In genomic region chr6:7052441-7052936, GRCh38 we compare ENCODE assay signal across 8 cellular contexts. TPM values are rescaled to one million over a fixed set of nuclear protein-coding genes. Genes with fewer than 3 reads are reported as not detected.
A peak's percentile ranks its signal among the peaks of the same experiment; 100 is the strongest.
DNase-seq lines count a peak whose midpoint lies in the region; ATAC-seq and TF ChIP-seq lines count a peak whose summit lies in the region.

No MANE protein-coding gene starts in this region.

- POLR2A ChIA-PET in naive thymus-derived CD8-positive, alpha-beta T cell (lab: Charles Lee) = interaction anchor here (0.7 to 3.7 kb wide), 8 partner anchors 9 to 85 kb away, joined by 3 to 22 read pairs (median 6); partner anchors contain the start of gene RREB1

- no peaks in the 10 kb centered on the region for H3K36me3 ChIP-seq in aorta (ENCODE audit: control insufficient read depth in 1 of 2, insufficient read depth in 2 of 2, low read length in 1 of 2)

- H3K27me3 ChIP-seq in aorta (ENCODE audit: control insufficient read depth in 1 of 2, insufficient read depth in 2 of 2, low read length in 1 of 2) = no peaks in the 10 kb centered on the region

- WGBS in aorta, 2 donors = 1% methylated on average over 28 to 29 of the region's 29 CpGs

- H3K4me1 Mint-ChIP-seq in Calu3 (ENCODE audit: low read depth, unreplicated experiment) = peaks cover 21% of the 10 kb centered on the region
- H3K4me1 Mint-ChIP-seq in activated CD8-positive, alpha-beta memory T cell treated with anti-CD3 and anti-CD28 coated beads, Interleukin-2, amount 10 ng/mL, durations not matched to agents 7 days and 5 days = peaks cover 4% of the 10 kb centered on the region
- peaks cover 7 to 25% (median 17%) of the 10 kb centered on the region in 4 donors for H3K4me1 Mint-ChIP-seq in naive thymus-derived CD8-positive, alpha-beta T cell

- CTCF ChIA-PET in Calu3 (lab: Charles Lee) = no interaction called here
- CTCF ChIA-PET in activated CD8-positive, alpha-beta memory T cell treated with anti-CD3 and anti-CD28 coated beads, Interleukin-2, amount 10 ng/mL, durations not matched to agents 7 days and 5 days (lab: Charles Lee) = no interaction called here

- BruUV-seq in Calu3 (replicated peaks; lab: Mats Ljungman, UMichigan) = no TSS peak

- no peak for TF ChIP-seq CTCF in Calu3 (IDR thresholded peaks at IDR 0.05; ENCODE audit: unreplicated experiment)
- TF ChIP-seq CTCF in foreskin fibroblast (IDR thresholded peaks at IDR 0.05; ENCODE audit: low read depth, low read length) = no peak

- DNase-seq in Calu3 = peak; percentile 36
- peak; percentile 14 for DNase-seq in HT1080 (ENCODE audit: low read depth)
- DNase-seq in activated CD8-positive, alpha-beta memory T cell treated with anti-CD3 and anti-CD28 coated beads, Interleukin-2, amount 10 ng/mL, durations not matched to agents 7 days and 5 days = no peak
- peak in 1 of 2 donors; percentile 54 for DNase-seq in foreskin fibroblast
- peak in 8 of 10 donors; percentile 6 to 66 (median 18) for DNase-seq in naive thymus-derived CD8-positive, alpha-beta T cell
- peak; percentile 63 to 79 for DNase-seq in aorta
- DNase-seq in NCI-H345 treated with DMSO at 0.1 percent for 48 hours (lab: John Stamatoyannopoulos, UW; ENCODE audit: unreplicated experiment) = no peak
- no peak for DNase-seq in D341Med (ENCODE audit: low spot score)

- peak overlapping the region; percentile 54 to 58 for H3K4me3 ChIP-seq in foreskin fibroblast (ENCODE audit: low read depth in 1 of 2, low read length in 2 of 2)
- H3K4me3 ChIP-seq in aorta (ENCODE audit: low read length in 2 of 2) = peak overlapping the region; percentile 6 to 48

- H3K27ac Mint-ChIP-seq in Calu3 (ENCODE audit: unreplicated experiment) = peak overlapping the region; percentile 52
- no peak overlapping the region for H3K27ac Mint-ChIP-seq in activated CD8-positive, alpha-beta memory T cell treated with anti-CD3 and anti-CD28 coated beads, Interleukin-2, amount 10 ng/mL, durations not matched to agents 7 days and 5 days
- H3K27ac Mint-ChIP-seq in naive thymus-derived CD8-positive, alpha-beta T cell = peak overlapping the region in 9 of 10 donors; percentile 18 to 95 (median 85)

- H3K9me3 Mint-ChIP-seq in Calu3 (ENCODE audit: low read depth, unreplicated experiment) = no peaks in the 10 kb centered on the region
- no peaks in the 10 kb centered on the region for H3K9me3 Mint-ChIP-seq in activated CD8-positive, alpha-beta memory T cell treated with anti-CD3 and anti-CD28 coated beads, Interleukin-2, amount 10 ng/mL, durations not matched to agents 7 days and 5 days (ENCODE audit: low read depth)
- no peaks in the 10 kb centered on the region for H3K9me3 Mint-ChIP-seq in naive thymus-derived CD8-positive, alpha-beta T cell

- intact Hi-C loops in Calu3 (cut with micrococcal nuclease; ENCODE audit: unreplicated experiment) (loop anchor here (5.0 to 10.0 kb wide), 3 partner anchors 90 to 228 kb away; no protein-coding TSS in a partner anchor), aorta (cut with DNase I) (no loop called here)

- H3K4me3 Mint-ChIP-seq in Calu3 (ENCODE audit: low read depth, unreplicated experiment) = peak overlapping the region; percentile 60
- peak overlapping the region; percentile 32 for H3K4me3 Mint-ChIP-seq in activated CD8-positive, alpha-beta memory T cell treated with anti-CD3 and anti-CD28 coated beads, Interleukin-2, amount 10 ng/mL, durations not matched to agents 7 days and 5 days
- H3K4me3 Mint-ChIP-seq in naive thymus-derived CD8-positive, alpha-beta T cell = peak overlapping the region; percentile 36 to 90 (median 78)

- H3K36me3 Mint-ChIP-seq in Calu3 (ENCODE audit: insufficient read depth, unreplicated experiment) = peaks cover 5% of the 10 kb centered on the region
- H3K36me3 Mint-ChIP-seq in activated CD8-positive, alpha-beta memory T cell treated with anti-CD3 and anti-CD28 coated beads, Interleukin-2, amount 10 ng/mL, durations not matched to agents 7 days and 5 days = no peaks in the 10 kb centered on the region
- H3K36me3 Mint-ChIP-seq in naive thymus-derived CD8-positive, alpha-beta T cell = no peaks in the 10 kb centered on the region

- H3K9me3 ChIP-seq in aorta (ENCODE audit: control insufficient read depth, low read length) = no peaks in the 10 kb centered on the region

- peaks cover 0 to 3% of the 10 kb centered on the region in 2 donors for H3K4me1 ChIP-seq in aorta (ENCODE audit: control insufficient read depth in 1 of 2, insufficient read depth in 2 of 2, low read length in 2 of 2)

- no peaks in the 10 kb centered on the region for H3K27me3 Mint-ChIP-seq in Calu3 (ENCODE audit: unreplicated experiment)
- H3K27me3 Mint-ChIP-seq in activated CD8-positive, alpha-beta memory T cell treated with anti-CD3 and anti-CD28 coated beads, Interleukin-2, amount 10 ng/mL, durations not matched to agents 7 days and 5 days = peaks cover 39% of the 10 kb centered on the region
- no peaks in the 10 kb centered on the region for H3K27me3 Mint-ChIP-seq in naive thymus-derived CD8-positive, alpha-beta T cell

- ATAC-seq in activated CD8-positive, alpha-beta memory T cell treated with anti-CD3 and anti-CD28 coated beads, Interleukin-2, amount 10 ng/mL, durations not matched to agents 7 days and 5 days = peak; percentile 17
- peak; percentile 21 to 31 for ATAC-seq in naive thymus-derived CD8-positive, alpha-beta T cell
- peak; percentile 49 for ATAC-seq in aorta (ENCODE audit: low FRiP score)

- no peak overlapping the region for H3K27ac ChIP-seq in aorta (ENCODE audit: low read depth in 1 of 2, low read length in 2 of 2)

RNA-seq across cellular contexts. Expression of gene RREB1, which starts 55.3 kb away (rescaled TPM):
- total RNA-seq in Calu3 (2022) (38.4 and 42.9 TPM in 2 replicates), aorta (10 to 100 TPM; 30.7 to 44.7 TPM)
- 10.5 and 11.9 TPM in 2 replicates for total RNA-seq in HT1080 (2014; rRNA removed; shearing (Covaris generic))
- 6.8 and 6.9 TPM in 2 replicates for polyA plus RNA-seq in HT1080 (2015; cell fraction: cytosol; rRNA removed)
- 15.2 and 17.6 TPM in 2 replicates for polyA plus RNA-seq in HT1080 (2015; cell fraction: nucleus; rRNA removed)
- total RNA-seq in activated CD8-positive, alpha-beta memory T cell treated with anti-CD3 and anti-CD28 coated beads, Interleukin-2, amount 10 ng/mL, durations not matched to agents 7 days and 5 days = 10 to 100 TPM; 20.6 to 24.6 TPM
- 10 to 100 TPM; 47.1 to 53.0 TPM for total RNA-seq in naive thymus-derived CD8-positive, alpha-beta T cell
- polyA plus RNA-seq in naive thymus-derived CD8-positive, alpha-beta T cell = 1 to 10 TPM; 2.5 to 5.8 (median 5.0) TPM
- polyA plus RNA-seq in aorta = 1 to 10 TPM; 3.5 to 4.9 TPM

Comparison
In these comparisons a context has a peak if more than half of its experiments do, and no peak if none do; other contexts are left out.
1. DNase-seq: peak in Calu3 (single experiment), HT1080 (single experiment), naive thymus-derived CD8-positive, alpha-beta T cell (8 of 10) and aorta (2 of 2); none in activated CD8-positive, alpha-beta memory T cell treated with anti-CD3 and anti-CD28 coated beads, Interleukin-2, amount 10 ng/mL, durations not matched to agents 7 days and 5 days (single experiment), NCI-H345 treated with DMSO at 0.1 percent for 48 hours (single experiment) and D341Med (single experiment).
2. Peak in every context shown above with its lines, with median percentiles within 50 percentile points of each other: H3K4me3 Mint-ChIP-seq and ATAC-seq.